Comparison of ENCODE assay signal across 9 cellular contexts in the genomic region with DNA sequence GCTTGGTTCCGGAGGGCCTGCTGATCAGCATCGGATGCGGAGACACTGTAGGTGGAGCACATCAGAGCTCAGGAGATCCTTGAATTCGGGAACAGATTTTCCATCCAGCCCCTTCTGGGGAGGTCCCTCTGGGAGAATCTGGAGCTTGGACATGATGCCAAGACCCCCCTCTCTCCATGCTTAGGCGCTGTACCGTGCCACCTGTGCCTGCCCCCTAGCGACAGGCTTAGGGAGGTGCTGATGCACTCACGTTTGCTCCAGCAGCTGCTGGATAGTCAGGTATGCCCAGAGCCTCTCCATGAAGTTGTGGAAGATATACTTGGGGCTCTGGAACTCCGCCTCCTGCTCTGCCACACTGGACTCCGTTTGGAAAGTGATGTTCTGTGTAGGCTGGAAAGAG. TPM values are rescaled to one million over a fixed set of nuclear protein-coding genes. Genes with fewer than 3 reads are reported as not detected.
DNase-seq lines count a peak whose midpoint lies in the region; ATAC-seq and TF ChIP-seq lines count a peak whose summit lies in the region.
"Had no signal": no experiment of that assay in that cellular context is flagged by ENCODE, and none has a peak within 500 bp of the region (broad histone marks: within the 10 kb centered on the region; RNA-seq: fewer than 3 reads in every experiment).

No MANE protein-coding gene starts in this region.

- no peaks in the 10 kb centered on the region for H3K36me3 Mint-ChIP-seq in stimulated activated effector memory CD8-positive, alpha-beta T cell treated with anti-CD3 and anti-CD28 coated beads, Interleukin-12 subunit alpha, Interleukin-12 subunit beta, amount 100 ng/mL, for 72 hours

- peak; percentile 48 to 64 for TF ChIP-seq CTCF in fibroblast of lung (conservative IDR thresholded peaks at IDR 0.05 in 1 of 2, IDR thresholded peaks at IDR 0.05 in 1 of 2; ENCODE audit: low read depth in 1 of 2, low read length in 2 of 2)

- H2AFZ ChIP-seq in fibroblast of lung (ENCODE audit: low read length) = no peak overlapping the region

- no peak overlapping the region for H3K27ac ChIP-seq in fibroblast of lung (ENCODE audit: insufficient read depth, low read length)

- no peaks in the 10 kb centered on the region for H3K9me3 Mint-ChIP-seq in stimulated activated effector memory CD8-positive, alpha-beta T cell treated with anti-CD3 and anti-CD28 coated beads, Interleukin-12 subunit alpha, Interleukin-12 subunit beta, amount 100 ng/mL, for 72 hours
- H3K9me3 Mint-ChIP-seq: dendritic cell treated with granulocyte-macrophage colony-stimulating factor and Interleukin-4, amounts not matched to agents 40 ng/mL and 50 ng/mL, for 4 days had no signal

- no peaks in the 10 kb centered on the region for H4K20me1 ChIP-seq in fibroblast of lung (ENCODE audit: control insufficient read depth, extremely low read depth, insufficient read depth, low read length)

- H3K79me2 ChIP-seq in fibroblast of lung (ENCODE audit: control insufficient read depth, insufficient read depth, low read length) = no peaks in the 10 kb centered on the region

- peaks cover 2% of the 10 kb centered on the region for H3K27me3 ChIP-seq in fibroblast of lung (ENCODE audit: control insufficient read depth, insufficient read depth, low read length)

- H3K4me2 ChIP-seq in fibroblast of lung (ENCODE audit: extremely low read depth, insufficient read depth, low read length) = no peak overlapping the region

- no peaks in the 10 kb centered on the region for H3K4me1 ChIP-seq in fibroblast of lung (ENCODE audit: control insufficient read depth, extremely low read depth, insufficient read depth, low read length)

- ATAC-seq in stimulated activated effector memory CD8-positive, alpha-beta T cell treated with anti-CD3 and anti-CD28 coated beads, Interleukin-12 subunit alpha, Interleukin-12 subunit beta, amount 100 ng/mL, for 72 hours = peak; percentile 56

- H3K9ac ChIP-seq in fibroblast of lung (ENCODE audit: insufficient read depth, low read length) = no peak overlapping the region

- no peaks in the 10 kb centered on the region for H3K36me3 ChIP-seq in fibroblast of lung (ENCODE audit: control insufficient read depth, insufficient read depth, low read length)

- no peak overlapping the region for H3K4me3 ChIP-seq in fibroblast of lung (replicated peaks in 1 of 4; ENCODE audit: control extremely low read depth in 1 of 4, insufficient read depth in 1 of 4, low read depth in 3 of 4, low read length in 4 of 4)

- H3K9me3 ChIP-seq in fibroblast of lung (ENCODE audit: control insufficient read depth, insufficient read depth, low read depth, low read length) = no peaks in the 10 kb centered on the region

- H3K4me1 Mint-ChIP-seq in stimulated activated effector memory CD8-positive, alpha-beta T cell treated with anti-CD3 and anti-CD28 coated beads, Interleukin-12 subunit alpha, Interleukin-12 subunit beta, amount 100 ng/mL, for 72 hours = no peaks in the 10 kb centered on the region

- DNase-seq in stimulated activated CD4-positive, alpha-beta T cell treated with anti-CD3 and anti-CD28 coated beads, Interleukin-12 subunit alpha, Interleukin-12 subunit beta, amount 100 ng/mL, for 48 hours (ENCODE audit: low read depth in 2 of 3, low spot score in 1 of 3) = peak in 2 of 3 donors; percentile 12 to 17
- DNase-seq in stimulated activated CD4-positive, alpha-beta T cell treated with anti-CD3 and anti-CD28 coated beads, Interleukin-12 subunit alpha, Interleukin-12 subunit beta, amount 100 ng/mL, for 4 hours = no peak
- DNase-seq in RPMI8226 (peak; percentile 60), fibroblast of lung (ENCODE audit: low read depth in 2 of 2) (no peak), H4 (ENCODE audit: low spot score) (no peak), cerebellar nuclear complex (lab: John Stamatoyannopoulos, UW) (no peak), DMS79 treated with DMSO at 0.1 percent for 48 hours (lab: John Stamatoyannopoulos, UW) (no peak)
- DNase-seq in stimulated activated effector memory CD8-positive, alpha-beta T cell treated with anti-CD3 and anti-CD28 coated beads, Interleukin-12 subunit alpha, Interleukin-12 subunit beta, amount 100 ng/mL, for 72 hours (ENCODE audit: low spot score in 2 of 2) = no peak

- no peak overlapping the region for H3K27ac Mint-ChIP-seq in stimulated activated effector memory CD8-positive, alpha-beta T cell treated with anti-CD3 and anti-CD28 coated beads, Interleukin-12 subunit alpha, Interleukin-12 subunit beta, amount 100 ng/mL, for 72 hours
- H3K27ac Mint-ChIP-seq: dendritic cell treated with granulocyte-macrophage colony-stimulating factor and Interleukin-4, amounts not matched to agents 40 ng/mL and 50 ng/mL, for 4 days had no signal

- H3K4me3 Mint-ChIP-seq in stimulated activated effector memory CD8-positive, alpha-beta T cell treated with anti-CD3 and anti-CD28 coated beads, Interleukin-12 subunit alpha, Interleukin-12 subunit beta, amount 100 ng/mL, for 72 hours = no peak overlapping the region
- H3K4me3 Mint-ChIP-seq: dendritic cell treated with granulocyte-macrophage colony-stimulating factor and Interleukin-4, amounts not matched to agents 40 ng/mL and 50 ng/mL, for 4 days had no signal

RNA-seq across cellular contexts. Expression of gene ITIH4, which starts 9.7 kb away (rescaled TPM):
- 2.6 TPM in 2 replicates for total RNA-seq in fibroblast of lung
- polyA plus RNA-seq in fibroblast of lung = 0.36 and 1.1 TPM in 2 replicates
- 0.40 and 0.79 TPM in 2 replicates for polyA plus RNA-seq in fibroblast of lung (2012)
- polyA minus RNA-seq in fibroblast of lung (ENCODE audit: low replicate concordance) = 1.0 TPM in 1 of 2 replicates, not detected in the other
- total RNA-seq in H4 (2014; rRNA removed; shearing (Covaris generic)) = 0.10 and 6.1 TPM in 2 replicates

RNA-seq across cellular contexts. Expression of gene MUSTN1, which starts 14.1 kb away (rescaled TPM):
- total RNA-seq in fibroblast of lung = not detected in 2 replicates
- 3.2 TPM in 1 of 2 replicates, not detected in the other for polyA plus RNA-seq in fibroblast of lung
- polyA plus RNA-seq in fibroblast of lung (2012) = 0.39 and 5.2 TPM in 2 replicates
- 4.6 TPM in 1 of 2 replicates, not detected in the other for polyA minus RNA-seq in fibroblast of lung (ENCODE audit: low replicate concordance)
- total RNA-seq in H4 (2014; rRNA removed; shearing (Covaris generic)) = not detected in 2 replicates

RNA-seq across cellular contexts. Expression of gene ITIH3, which starts 26.1 kb away (rescaled TPM):
- under 0.01 and 0.17 TPM in 2 replicates for total RNA-seq in fibroblast of lung
- 0.05 and 1.5 TPM in 2 replicates for polyA plus RNA-seq in fibroblast of lung
- polyA plus RNA-seq in fibroblast of lung (2012) = 1.7 TPM in 1 of 2 replicates, not detected in the other
- polyA minus RNA-seq in fibroblast of lung (ENCODE audit: low replicate concordance) = not detected in 2 replicates
- not detected in 2 replicates for total RNA-seq in H4 (2014; rRNA removed; shearing (Covaris generic))

RNA-seq across cellular contexts. Expression of gene ITIH1, which starts 43.3 kb away (rescaled TPM):
- not detected in 2 replicates for total RNA-seq in fibroblast of lung
- not detected in 2 replicates for polyA plus RNA-seq in fibroblast of lung
- not detected in 2 replicates for polyA plus RNA-seq in fibroblast of lung (2012)
- polyA minus RNA-seq in fibroblast of lung (ENCODE audit: low replicate concordance) = not detected in 2 replicates
- not detected in 2 replicates for total RNA-seq in H4 (2014; rRNA removed; shearing (Covaris generic))

RNA-seq across cellular contexts. Expression of gene NEK4, which starts 50.0 kb away (rescaled TPM):
- 21.3 and 24.9 TPM in 2 replicates for total RNA-seq in fibroblast of lung
- 12.7 and 16.0 TPM in 2 replicates for polyA plus RNA-seq in fibroblast of lung
- polyA plus RNA-seq in fibroblast of lung (2012) = 8.3 and 11.7 TPM in 2 replicates
- polyA minus RNA-seq in fibroblast of lung (ENCODE audit: low replicate concordance) = 3.1 and 16.7 TPM in 2 replicates
- 9.0 and 10.9 TPM in 2 replicates for total RNA-seq in H4 (2014; rRNA removed; shearing (Covaris generic))

Comparison
In these comparisons a context has a peak if more than half of its experiments do, and no peak if none do; other contexts are left out.
1. DNase-seq: peak in stimulated activated CD4-positive, alpha-beta T cell treated with anti-CD3 and anti-CD28 coated beads, Interleukin-12 subunit alpha, Interleukin-12 subunit beta, amount 100 ng/mL, for 48 hours (2 of 3) and RPMI8226 (single experiment); none in stimulated activated CD4-positive, alpha-beta T cell treated with anti-CD3 and anti-CD28 coated beads, Interleukin-12 subunit alpha, Interleukin-12 subunit beta, amount 100 ng/mL, for 4 hours (single experiment), fibroblast of lung (0 of 2), stimulated activated effector memory CD8-positive, alpha-beta T cell treated with anti-CD3 and anti-CD28 coated beads, Interleukin-12 subunit alpha, Interleukin-12 subunit beta, amount 100 ng/mL, for 72 hours (0 of 2), H4 (single experiment), cerebellar nuclear complex (0 of 2) and DMS79 treated with DMSO at 0.1 percent for 48 hours (single experiment).